ENCODE assay signal across 9 cellular contexts in the genomic region with DNA sequence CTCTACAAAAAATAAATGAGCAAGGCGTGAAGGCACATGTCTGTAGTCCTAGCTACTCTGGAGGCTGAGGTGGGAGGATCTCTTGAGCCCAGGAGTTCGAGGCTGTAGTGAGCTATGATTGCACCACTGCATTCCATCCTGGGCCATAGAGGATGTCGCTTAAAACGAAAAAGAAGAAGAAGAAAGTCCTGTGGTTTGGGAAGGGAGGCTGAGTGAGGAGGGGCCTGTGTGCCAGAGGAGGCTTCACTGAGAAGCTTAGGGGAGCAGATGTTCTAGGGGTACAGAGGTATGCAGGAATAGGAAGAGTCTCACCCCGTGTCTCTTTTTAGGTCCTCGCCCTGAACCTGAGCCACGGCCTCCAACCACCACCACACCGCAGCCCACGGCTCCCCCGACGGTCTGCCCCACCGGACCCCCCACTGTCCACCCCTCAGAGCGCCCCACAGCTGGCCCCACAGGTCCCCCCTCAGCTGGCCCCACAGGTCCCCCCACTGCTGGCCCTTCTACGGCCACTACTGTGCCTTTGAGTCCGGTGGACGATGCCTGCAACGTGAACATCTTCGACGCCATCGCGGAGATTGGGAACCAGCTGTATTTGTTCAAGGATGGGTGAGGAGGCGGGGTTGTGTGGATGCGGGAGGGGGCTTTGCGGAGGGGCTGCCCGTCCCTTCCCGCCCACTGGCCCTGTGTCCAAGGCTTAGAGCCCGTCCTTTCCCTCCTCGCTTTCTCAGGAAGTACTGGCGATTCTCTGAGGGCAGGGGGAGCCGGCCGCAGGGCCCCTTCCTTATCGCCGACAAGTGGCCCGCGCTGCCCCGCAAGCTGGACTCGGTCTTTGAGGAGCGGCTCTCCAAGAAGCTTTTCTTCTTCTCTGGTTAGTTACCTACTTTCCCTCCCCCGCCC. TPM values are rescaled to one million over a fixed set of nuclear protein-coding genes. Genes with fewer than 3 reads are reported as not detected.
DNase-seq lines count a peak whose midpoint lies in the region; ATAC-seq, FAIRE-seq and TF ChIP-seq lines count a peak whose summit lies in the region.
"Had no signal": no experiment of that assay in that cellular context is flagged by ENCODE, and none has a peak within 500 bp of the region (broad histone marks: within the 10 kb centered on the region; RNA-seq: fewer than 3 reads in every experiment).

No MANE protein-coding gene starts in this region.

- H3K79me2 ChIP-seq in keratinocyte (ENCODE audit: control insufficient read depth, insufficient read depth, low read length), result no peaks in the 10 kb centered on the region

- H3K4me1 Mint-ChIP-seq in CD4-positive, CD25-positive, alpha-beta regulatory T cell, result peaks cover 10 to 57% (median 40%) of the 10 kb centered on the region in 4 donors

- peaks cover 0 to 7% (median 0%) of the 10 kb centered on the region in 7 donors for H3K9me3 Mint-ChIP-seq in CD4-positive, CD25-positive, alpha-beta regulatory T cell

- TF ChIP-seq CTCF in GM20000 (IDR thresholded peaks at IDR 0.05; ENCODE audit: extremely low read depth, missing control alignments) (no peak), WERI-Rb-1 (IDR thresholded peaks at IDR 0.05; ENCODE audit: low read depth, low read length) (no peak), keratinocyte (optimal IDR thresholded peaks at IDR 0.05 in 1 of 3, IDR thresholded peaks at IDR 0.05 in 1 of 3, conservative IDR thresholded peaks at IDR 0.05 in 1 of 3; ENCODE audit: extremely low read depth in 1 of 3, insufficient read depth in 2 of 3, low read length in 3 of 3) (no peak), GM10266 (IDR thresholded peaks at IDR 0.05; ENCODE audit: control insufficient read depth, insufficient read depth, low read depth, missing control alignments) (no peak)

- H3K36me3 Mint-ChIP-seq in CD4-positive, CD25-positive, alpha-beta regulatory T cell, result no peaks in the 10 kb centered on the region

- no peaks in the 10 kb centered on the region for H3K36me3 ChIP-seq in CD4-positive, CD25-positive, alpha-beta regulatory T cell (ENCODE audit: control insufficient read depth, insufficient read depth, low read length)
- no peaks in the 10 kb centered on the region for H3K36me3 ChIP-seq in WERI-Rb-1
- no peaks in the 10 kb centered on the region for H3K36me3 ChIP-seq in keratinocyte (ENCODE audit: control insufficient read depth in 2 of 2, extremely low read depth in 1 of 2, insufficient read depth in 2 of 2, low read length in 2 of 2)
- H3K36me3 ChIP-seq: stomach had no signal

- no peak overlapping the region for H2AFZ ChIP-seq in keratinocyte (ENCODE audit: control insufficient read depth, low read length)

- no peak for DNase-seq in CD4-positive, CD25-positive, alpha-beta regulatory T cell
- DNase-seq in GM20000 (ENCODE audit: low spot score) (peak; percentile 42), WERI-Rb-1 (no peak), keratinocyte (ENCODE audit: low read depth, low spot score) (no peak), GM10266 (ENCODE audit: extremely low spot score) (no peak), NCI-H2107 (lab: John Stamatoyannopoulos, UW) (no peak), inferior parietal cortex (ENCODE audit: extremely low spot score) (no peak)

- FAIRE-seq in keratinocyte (lab: Jason Lieb, UNC), result no peak

- H3K27ac Mint-ChIP-seq in CD4-positive, CD25-positive, alpha-beta regulatory T cell, result no peak overlapping the region

- peak overlapping the region; percentile 54 for H3K4me2 ChIP-seq in keratinocyte (ENCODE audit: control insufficient read depth, extremely low read depth, insufficient read depth, low read depth, low read length)

- H3K4me3 ChIP-seq in CD4-positive, CD25-positive, alpha-beta regulatory T cell (ENCODE audit: low read depth, low read length), result no peak overlapping the region
- H3K4me3 ChIP-seq in WERI-Rb-1 (ENCODE audit: low read depth, low read length) (peak overlapping the region; percentile 32), keratinocyte (ENCODE audit: control insufficient read depth in 2 of 3, extremely low read depth in 1 of 3, insufficient read depth in 2 of 3, low read depth in 1 of 3, low read length in 3 of 3) (no peak overlapping the region)

- H3K4me1 ChIP-seq in CD4-positive, CD25-positive, alpha-beta regulatory T cell (ENCODE audit: control insufficient read depth, insufficient read depth, low read length, poor library complexity, severe bottlenecking), result peaks cover 51% of the 10 kb centered on the region
- H3K4me1 ChIP-seq in keratinocyte (ENCODE audit: control insufficient read depth, extremely low read depth, insufficient read depth, low read length), result peaks cover 12% of the 10 kb centered on the region

- H3K9ac ChIP-seq in keratinocyte (ENCODE audit: control insufficient read depth, extremely low read depth, insufficient read depth, low read length), result no peak overlapping the region

- peaks cover 69% of the 10 kb centered on the region for H3K27me3 Mint-ChIP-seq in CD4-positive, CD25-positive, alpha-beta regulatory T cell

- no peak for ATAC-seq in CD4-positive, CD25-positive, alpha-beta regulatory T cell (ENCODE audit: low read depth in 2 of 2)
- ATAC-seq in HG02588 (IDR thresholded peaks at IDR 0.05; ENCODE audit: unreplicated experiment), result no peak

- dilution Hi-C loops in keratinocyte (cut with MboI; ENCODE audit: extremely low pct_ligation_motif_present, low sequenced_read_pairs), result no loop called here

- H3K4me3 Mint-ChIP-seq in CD4-positive, CD25-positive, alpha-beta regulatory T cell, result peak overlapping the region; percentile 46 to 82 (median 66)

- H3K27me3 ChIP-seq in CD4-positive, CD25-positive, alpha-beta regulatory T cell (ENCODE audit: control insufficient read depth, insufficient read depth, low read length), result peaks cover 11% of the 10 kb centered on the region
- H3K27me3 ChIP-seq in WERI-Rb-1 (ENCODE audit: insufficient read depth, low read depth, severe bottlenecking) (no peaks in the 10 kb centered on the region), keratinocyte (ENCODE audit: control insufficient read depth, extremely low read depth, insufficient read depth, low read length) (peaks cover 33% of the 10 kb centered on the region)

- no peaks in the 10 kb centered on the region for H3K9me3 ChIP-seq in CD4-positive, CD25-positive, alpha-beta regulatory T cell (ENCODE audit: control insufficient read depth in 2 of 2, low read length in 2 of 2)
- no peaks in the 10 kb centered on the region for H3K9me3 ChIP-seq in WERI-Rb-1 (ENCODE audit: severe bottlenecking)
- no peaks in the 10 kb centered on the region for H3K9me3 ChIP-seq in keratinocyte (ENCODE audit: control insufficient read depth, low read depth, low read length)
- H3K9me3 ChIP-seq: stomach had no signal

- no peaks in the 10 kb centered on the region for H4K20me1 ChIP-seq in keratinocyte (ENCODE audit: control insufficient read depth, extremely low read depth, insufficient read depth, low read length)

- no peaks in the 10 kb centered on the region for H3K9me1 ChIP-seq in keratinocyte (ENCODE audit: control insufficient read depth, extremely low read depth, insufficient read depth, low read length)

- H3K27ac ChIP-seq in CD4-positive, CD25-positive, alpha-beta regulatory T cell (ENCODE audit: insufficient read depth, low read length, poor library complexity, severe bottlenecking), result no peak overlapping the region
- H3K27ac ChIP-seq in WERI-Rb-1, result peak overlapping the region; percentile 75
- H3K27ac ChIP-seq in keratinocyte (ENCODE audit: control insufficient read depth, insufficient read depth, low read length), result no peak overlapping the region
- H3K27ac ChIP-seq: stomach had no signal

RNA-seq across cellular contexts. Expression of a gene that starts 4.5 kb away (rescaled TPM):
- total RNA-seq in CD4-positive, CD25-positive, alpha-beta regulatory T cell, result 4.9 TPM
- polyA plus RNA-seq in CD4-positive, CD25-positive, alpha-beta regulatory T cell, result not detected
- 0.18 to 1.1 TPM (median 0.68 TPM) in 3 replicates for polyA plus RNA-seq in keratinocyte
- 0.19 TPM for polyA plus RNA-seq in keratinocyte (2011; ENCODE audit: low read depth)
- polyA plus RNA-seq in keratinocyte (2011; cell fraction: cytosol; rRNA removed), result 0.11 and 0.26 TPM in 2 replicates
- 0.75 and 1.3 TPM in 2 replicates for polyA plus RNA-seq in keratinocyte (2011; cell fraction: nucleus; rRNA removed)
- polyA plus RNA-seq in keratinocyte (2012; ENCODE audit: low replicate concordance), result 0.30 and 3.1 TPM in 2 replicates
- polyA minus RNA-seq in keratinocyte, result 0.06 to 1.7 TPM (median 0.40 TPM) in 3 replicates
- 1.2 TPM for polyA minus RNA-seq in keratinocyte (2011; cell fraction: cytosol; rRNA and poly(A)+ RNA removed)
- polyA minus RNA-seq in keratinocyte (2011; cell fraction: nucleus; rRNA and poly(A)+ RNA removed), result 0.85 and 1.4 TPM in 2 replicates

RNA-seq across cellular contexts. Expression of a gene that starts 15.8 kb away (rescaled TPM):
- total RNA-seq in CD4-positive, CD25-positive, alpha-beta regulatory T cell, result not detected
- not detected for polyA plus RNA-seq in CD4-positive, CD25-positive, alpha-beta regulatory T cell
- 0.42 to 1.0 TPM in 2 of 3 replicates, not detected in the other for polyA plus RNA-seq in keratinocyte
- polyA plus RNA-seq in keratinocyte (2011; ENCODE audit: low read depth), result not detected
- polyA plus RNA-seq in keratinocyte (2011; cell fraction: cytosol; rRNA removed), result 1.2 and 1.7 TPM in 2 replicates
- 0.27 and 0.84 TPM in 2 replicates for polyA plus RNA-seq in keratinocyte (2011; cell fraction: nucleus; rRNA removed)
- polyA plus RNA-seq in keratinocyte (2012; ENCODE audit: low replicate concordance), result 2.0 TPM in 1 of 2 replicates, not detected in the other
- polyA minus RNA-seq in keratinocyte, result 0.29 TPM in 1 of 3 replicates, not detected in the others
- not detected for polyA minus RNA-seq in keratinocyte (2011; cell fraction: cytosol; rRNA and poly(A)+ RNA removed)
- 0.93 TPM in 1 of 2 replicates, not detected in the other for polyA minus RNA-seq in keratinocyte (2011; cell fraction: nucleus; rRNA and poly(A)+ RNA removed)

RNA-seq across cellular contexts. Expression of a gene that starts 41.2 kb away (rescaled TPM):
- total RNA-seq in CD4-positive, CD25-positive, alpha-beta regulatory T cell, result 137 TPM
- 10 to 100 TPM in 3 of 4 donors, 1 to 10 TPM in 1; 8.2 to 15.1 (median 12.0) TPM for polyA plus RNA-seq in CD4-positive, CD25-positive, alpha-beta regulatory T cell
- polyA plus RNA-seq in keratinocyte, result 5.8 to 9.1 TPM (median 6.8 TPM) in 3 replicates
- polyA plus RNA-seq in keratinocyte (2011; ENCODE audit: low read depth), result 2.8 TPM
- polyA plus RNA-seq in keratinocyte (2011; cell fraction: cytosol; rRNA removed), result 3.7 and 6.4 TPM in 2 replicates
- 25.7 and 32.3 TPM in 2 replicates for polyA plus RNA-seq in keratinocyte (2011; cell fraction: nucleus; rRNA removed)
- 10.8 and 11.8 TPM in 2 replicates for polyA plus RNA-seq in keratinocyte (2012; ENCODE audit: low replicate concordance)
- polyA minus RNA-seq in keratinocyte, result 11.4 to 39.2 TPM (median 18.8 TPM) in 3 replicates
- 7.9 TPM for polyA minus RNA-seq in keratinocyte (2011; cell fraction: cytosol; rRNA and poly(A)+ RNA removed)
- 20.3 and 26.6 TPM in 2 replicates for polyA minus RNA-seq in keratinocyte (2011; cell fraction: nucleus; rRNA and poly(A)+ RNA removed)
